13 cellular contexts compared by ENCODE assay signal in genomic region chr16:27267037-27267677, GRCh38. TPM values are rescaled to one million over a fixed set of nuclear protein-coding genes. Genes with fewer than 3 reads are reported as not detected.
DNase-seq lines count a peak whose midpoint lies in the region; ATAC-seq and TF ChIP-seq lines count a peak whose summit lies in the region.
"Had no signal": no experiment of that assay in that cellular context is flagged by ENCODE, and none has a peak within 500 bp of the region (broad histone marks: within the 10 kb centered on the region; RNA-seq: fewer than 3 reads in every experiment).

No MANE protein-coding gene starts in this region.

- peaks cover 56% of the 10 kb centered on the region for H3K36me3 Mint-ChIP-seq in activated CD8-positive, alpha-beta T cell treated with anti-CD3 and anti-CD28 coated beads, Interleukin-2, amount 10 ng/mL, durations not matched to agents 7 days and 5 days (ENCODE audit: low read depth)
- peaks cover 5 to 46% (median 13%) of the 10 kb centered on the region in 5 donors for H3K36me3 Mint-ChIP-seq in naive thymus-derived CD4-positive, alpha-beta T cell

- H3K27me3 ChIP-seq in DOHH2 (ENCODE audit: control insufficient read depth, low read length) (no peaks in the 10 kb centered on the region), Loucy (ENCODE audit: insufficient read depth, low read length, poor library complexity, severe bottlenecking) (no peaks in the 10 kb centered on the region), BE2C (no peaks in the 10 kb centered on the region)
- no peaks in the 10 kb centered on the region for H3K27me3 ChIP-seq in naive thymus-derived CD4-positive, alpha-beta T cell (ENCODE audit: control insufficient read depth in 2 of 2, insufficient read depth in 2 of 2, low read length in 2 of 2)
- H3K27me3 ChIP-seq: gastrocnemius medialis, thyroid gland had no signal

- H3K9me3 ChIP-seq in DOHH2 (ENCODE audit: control insufficient read depth, insufficient read depth, low read length) (no peaks in the 10 kb centered on the region), Loucy (ENCODE audit: insufficient read depth, low read depth, low read length) (no peaks in the 10 kb centered on the region), BE2C (no peaks in the 10 kb centered on the region)
- H3K9me3 ChIP-seq in naive thymus-derived CD4-positive, alpha-beta T cell (ENCODE audit: control insufficient read depth in 2 of 3, low read length in 3 of 3), result no peaks in the 10 kb centered on the region
- H3K9me3 ChIP-seq: gastrocnemius medialis, thyroid gland had no signal

- H2AFZ ChIP-seq in Loucy (ENCODE audit: low read length), result no peak overlapping the region

- H3K4me1 ChIP-seq in DOHH2 (ENCODE audit: control insufficient read depth, low read length) (peaks cover 90% of the 10 kb centered on the region), Loucy (ENCODE audit: insufficient read depth, low read length, poor library complexity, severe bottlenecking) (peaks cover 22% of the 10 kb centered on the region), BE2C (no peaks in the 10 kb centered on the region)
- H3K4me1 ChIP-seq in naive thymus-derived CD4-positive, alpha-beta T cell (ENCODE audit: control insufficient read depth in 2 of 2, insufficient read depth in 2 of 2, low read length in 2 of 2), result peaks cover 15 to 25% of the 10 kb centered on the region in 2 donors

- peak overlapping the region; percentile 98 for H3K4me3 Mint-ChIP-seq in activated CD8-positive, alpha-beta T cell treated with anti-CD3 and anti-CD28 coated beads, Interleukin-2, amount 10 ng/mL, durations not matched to agents 7 days and 5 days
- H3K4me3 Mint-ChIP-seq in naive thymus-derived CD4-positive, alpha-beta T cell, result peak overlapping the region; percentile 92 to 99 (median 96)

- peaks cover 46% of the 10 kb centered on the region for H3K79me2 ChIP-seq in DOHH2 (ENCODE audit: control insufficient read depth, low read length)
- peaks cover 24% of the 10 kb centered on the region for H3K79me2 ChIP-seq in Loucy (ENCODE audit: insufficient read depth, low read length)

- peaks cover 9% of the 10 kb centered on the region; the same call in 1 of the 2 replicates for H3K36me3 ChIP-seq in DOHH2 (ENCODE audit: control insufficient read depth, low read length)
- H3K36me3 ChIP-seq in Loucy (ENCODE audit: insufficient read depth, low read length), result no peaks in the 10 kb centered on the region
- peaks cover 0 to 6% (median 0%) of the 10 kb centered on the region in 3 experiments for H3K36me3 ChIP-seq in naive thymus-derived CD4-positive, alpha-beta T cell (ENCODE audit: control insufficient read depth in 2 of 3, insufficient read depth in 3 of 3, low read length in 3 of 3)
- no peaks in the 10 kb centered on the region for H3K36me3 ChIP-seq in BE2C
- H3K36me3 ChIP-seq: gastrocnemius medialis, thyroid gland had no signal

- H3F3A ChIP-seq in DOHH2 (ENCODE audit: control insufficient read depth, insufficient read depth), result peaks cover 33% of the 10 kb centered on the region
- H3F3A ChIP-seq in Loucy (ENCODE audit: low read depth), result no peaks in the 10 kb centered on the region

- H3K27me3 Mint-ChIP-seq in activated CD8-positive, alpha-beta T cell treated with anti-CD3 and anti-CD28 coated beads, Interleukin-2, amount 10 ng/mL, durations not matched to agents 7 days and 5 days (ENCODE audit: low read depth), result no peaks in the 10 kb centered on the region
- no peaks in the 10 kb centered on the region for H3K27me3 Mint-ChIP-seq in naive thymus-derived CD4-positive, alpha-beta T cell

- intact Hi-C loops in naive thymus-derived CD4-positive, alpha-beta T cell (cut with micrococcal nuclease), result no loop called here

- POLR2A ChIA-PET in activated CD8-positive, alpha-beta T cell treated with anti-CD3 and anti-CD28 coated beads, Interleukin-2, amount 10 ng/mL, durations not matched to agents 7 days and 5 days (lab: Charles Lee), result interaction anchor here (1.1 to 4.5 kb wide), 2 partner anchors 30 to 141 kb away, joined by 3 to 31 read pairs; no protein-coding TSS in a partner anchor
- POLR2A ChIA-PET in naive thymus-derived CD4-positive, alpha-beta T cell (lab: Charles Lee), result interaction anchor here (0.7 to 4.1 kb wide), 3 partner anchors 24 to 30 kb away, joined by 4 to 21 read pairs (median 6); no protein-coding TSS in a partner anchor

- peaks cover 2% of the 10 kb centered on the region for H3K9me3 Mint-ChIP-seq in activated CD8-positive, alpha-beta T cell treated with anti-CD3 and anti-CD28 coated beads, Interleukin-2, amount 10 ng/mL, durations not matched to agents 7 days and 5 days (ENCODE audit: insufficient read depth)
- peaks cover 0 to 4% (median 0%) of the 10 kb centered on the region in 11 donors for H3K9me3 Mint-ChIP-seq in naive thymus-derived CD4-positive, alpha-beta T cell

- peak overlapping the region; percentile 92 for H3K9ac ChIP-seq in Loucy (ENCODE audit: low read depth, low read length, poor library complexity, severe bottlenecking)

- H3K9me2 ChIP-seq in DOHH2 (replicated peaks; ENCODE audit: control insufficient read depth, low read length) (no peaks in the 10 kb centered on the region), Loucy (replicated peaks; ENCODE audit: low read depth, low read length) (no peaks in the 10 kb centered on the region)

- H3K27ac ChIP-seq in DOHH2 (ENCODE audit: low read depth, low read length), result peak overlapping the region; percentile 80
- no peak overlapping the region for H3K27ac ChIP-seq in naive thymus-derived CD4-positive, alpha-beta T cell (ENCODE audit: low read depth, low read length)

- peak overlapping the region; percentile 83 for H3K4me3 ChIP-seq in DOHH2 (ENCODE audit: low read length)
- peak overlapping the region; percentile 90 for H3K4me3 ChIP-seq in Loucy (ENCODE audit: low read length, poor library complexity, severe bottlenecking)
- H3K4me3 ChIP-seq in naive thymus-derived CD4-positive, alpha-beta T cell (ENCODE audit: low read length), result no peak overlapping the region
- H3K4me3 ChIP-seq in BE2C (ENCODE audit: low read depth, low read length), result no peak overlapping the region
- no peak overlapping the region for H3K4me3 ChIP-seq in foreskin fibroblast (ENCODE audit: low read depth in 1 of 2, low read length in 2 of 2)

- H3K4me2 ChIP-seq in DOHH2 (ENCODE audit: low read length) (peak overlapping the region; percentile 87), Loucy (ENCODE audit: low read depth, low read length, poor library complexity, severe bottlenecking) (peak overlapping the region; percentile 95)

- TF ChIP-seq CTCF in DOHH2 (IDR thresholded peaks at IDR 0.05; ENCODE audit: low read depth, low read length, poor library complexity, severe bottlenecking), result no peak
- no peak for TF ChIP-seq CTCF in Loucy (conservative IDR thresholded peaks at IDR 0.05; ENCODE audit: low read length)
- no peak for TF ChIP-seq CTCF in BE2C (IDR thresholded peaks at IDR 0.05; ENCODE audit: low read depth, low read length)
- TF ChIP-seq CTCF in foreskin fibroblast (IDR thresholded peaks at IDR 0.05; ENCODE audit: low read depth, low read length), result no peak

- peak overlapping the region; percentile 37 for H3K27ac Mint-ChIP-seq in activated CD8-positive, alpha-beta T cell treated with anti-CD3 and anti-CD28 coated beads, Interleukin-2, amount 10 ng/mL, durations not matched to agents 7 days and 5 days
- peak overlapping the region; percentile 62 to 99 (median 97) for H3K27ac Mint-ChIP-seq in naive thymus-derived CD4-positive, alpha-beta T cell

- ATAC-seq in activated CD8-positive, alpha-beta T cell treated with anti-CD3 and anti-CD28 coated beads, Interleukin-2, amount 10 ng/mL, durations not matched to agents 7 days and 5 days, result no peak
- no peak for ATAC-seq in naive thymus-derived CD4-positive, alpha-beta T cell

- CTCF ChIA-PET in activated CD8-positive, alpha-beta T cell treated with anti-CD3 and anti-CD28 coated beads, Interleukin-2, amount 10 ng/mL, durations not matched to agents 7 days and 5 days (lab: Charles Lee), result interaction anchor here (1.5 kb wide), 1 partner anchor 16 kb away, joined by 3 read pairs; no protein-coding TSS in a partner anchor
- CTCF ChIA-PET in naive thymus-derived CD4-positive, alpha-beta T cell (lab: Charles Lee), result interaction anchor here (0.7 to 1.8 kb wide), 2 partner anchors 30 to 32 kb away, joined by 3 to 6 read pairs; no protein-coding TSS in a partner anchor

- H4K20me1 ChIP-seq in DOHH2 (ENCODE audit: control insufficient read depth, insufficient read depth, low read depth, low read length), result no peaks in the 10 kb centered on the region
- H4K20me1 ChIP-seq in Loucy (ENCODE audit: insufficient read depth, low read length, poor library complexity, severe bottlenecking), result no peaks in the 10 kb centered on the region

- H3K4me1 Mint-ChIP-seq in activated CD8-positive, alpha-beta T cell treated with anti-CD3 and anti-CD28 coated beads, Interleukin-2, amount 10 ng/mL, durations not matched to agents 7 days and 5 days (ENCODE audit: low read depth), result peaks cover 80% of the 10 kb centered on the region
- H3K4me1 Mint-ChIP-seq in naive thymus-derived CD4-positive, alpha-beta T cell, result peaks cover 43 to 98% (median 76%) of the 10 kb centered on the region in 7 donors

- in situ Hi-C loops in ACHN (cut with HindIII; ENCODE audit: low pct_ligation_motif_present, low pct_unique_long_range_greater_than_20kb, low sequenced_read_pairs), result no loop called here

- no peak for DNase-seq in activated CD8-positive, alpha-beta T cell treated with anti-CD3 and anti-CD28 coated beads, Interleukin-2, amount 10 ng/mL, durations not matched to agents 7 days and 5 days
- DNase-seq in naive thymus-derived CD4-positive, alpha-beta T cell, result peak in 1 of 9 donors; percentile 7
- DNase-seq in BE2C, result no peak
- DNase-seq in ACHN, result no peak
- DNase-seq in foreskin fibroblast, result no peak
- DNase-seq in ureter (ENCODE audit: low spot score), result no peak
- DNase-seq: dermis blood vessel endothelial cell, DMS 273 treated with DMSO at 0.1 percent for 48 hours, gastrocnemius medialis, SW 1271, thyroid gland had no signal

RNA-seq across cellular contexts. Expression of gene NSMCE1, which starts 1.4 kb away (rescaled TPM):
- total RNA-seq in activated CD8-positive, alpha-beta T cell treated with anti-CD3 and anti-CD28 coated beads, Interleukin-2, amount 10 ng/mL, durations not matched to agents 7 days and 5 days, result 10 to 100 TPM; 87.3 to 94.9 TPM
- total RNA-seq in naive thymus-derived CD4-positive, alpha-beta T cell, result 100 to 1,000 TPM in 1 of 5 experiments, 10 to 100 TPM in 4; 45.5 to 106 (median 70.2) TPM
- polyA plus RNA-seq in naive thymus-derived CD4-positive, alpha-beta T cell, result 100 to 1,000 TPM; 200 to 220 TPM
- polyA plus RNA-seq in BE2C (2012; ENCODE audit: insufficient read depth, insufficient read length, low read depth), result 158 TPM
- total RNA-seq in ureter, result 66.1 TPM

RNA-seq across cellular contexts. Expression of gene IL4R, which starts 46.6 kb away (rescaled TPM):
- 100 to 1,000 TPM; 231 to 237 TPM for total RNA-seq in activated CD8-positive, alpha-beta T cell treated with anti-CD3 and anti-CD28 coated beads, Interleukin-2, amount 10 ng/mL, durations not matched to agents 7 days and 5 days
- 100 to 1,000 TPM; 158 to 498 (median 198) TPM for total RNA-seq in naive thymus-derived CD4-positive, alpha-beta T cell
- 100 to 1,000 TPM in 1 of 2 donors, 10 to 100 TPM in 1; 99.8 to 128 TPM for polyA plus RNA-seq in naive thymus-derived CD4-positive, alpha-beta T cell
- 0.28 TPM for polyA plus RNA-seq in BE2C (2012; ENCODE audit: insufficient read depth, insufficient read length, low read depth)
- total RNA-seq in ureter, result 135 TPM

Comparison
In these comparisons a context has a peak if more than half of its experiments do, and no peak if none do; other contexts are left out.
1. H3K4me3 ChIP-seq: peak in DOHH2 (single experiment) and Loucy (single experiment); none in naive thymus-derived CD4-positive, alpha-beta T cell (single experiment), BE2C (single experiment) and foreskin fibroblast (0 of 2).